8 cellular contexts compared by ENCODE assay signal in genomic region chr12:10366875-10367274, GRCh38. TPM values are rescaled to one million over a fixed set of nuclear protein-coding genes. Genes with fewer than 3 reads are reported as not detected.
A peak's percentile ranks its signal among the peaks of the same experiment; 100 is the strongest.
DNase-seq lines count a peak whose midpoint lies in the region; ATAC-seq and TF ChIP-seq lines count a peak whose summit lies in the region.

No MANE protein-coding gene starts in this region.

- DNase-seq in activated CD8-positive, alpha-beta T cell treated with anti-CD3 and anti-CD28 coated beads for 36 hours, result no peak
- DNase-seq in activated CD8-positive, alpha-beta T cell treated with anti-CD3 and anti-CD28 coated beads, Interleukin-2, amount 10 ng/mL, durations not matched to agents 7 days and 5 days, result no peak
- DNase-seq in PC-9 (no peak), fibroblast of pulmonary artery (ENCODE audit: low read depth) (peak; percentile 55), tibial artery (no peak), COLO668 (lab: John Stamatoyannopoulos, UW; ENCODE audit: unreplicated experiment) (no peak), retina (no peak)

- H3K9me3 ChIP-seq in PC-9 (ENCODE audit: insufficient read depth, low read depth) (no peaks in the 10 kb centered on the region), tibial artery (no peaks in the 10 kb centered on the region)

- H2AFZ ChIP-seq in PC-9, result no peak overlapping the region

- H3K27me3 ChIP-seq in PC-9 (ENCODE audit: insufficient read depth, low read depth) (no peaks in the 10 kb centered on the region), tibial artery (no peaks in the 10 kb centered on the region)

- POLR2A ChIA-PET in activated CD8-positive, alpha-beta T cell treated with anti-CD3 and anti-CD28 coated beads for 36 hours (lab: Charles Lee), result interaction anchor here (0.6 to 4.6 kb wide), 11 partner anchors 12 to 200 kb away, joined by 3 to 18 read pairs (median 3); no protein-coding TSS in a partner anchor
- POLR2A ChIA-PET in activated CD8-positive, alpha-beta T cell treated with anti-CD3 and anti-CD28 coated beads, Interleukin-2, amount 10 ng/mL, durations not matched to agents 7 days and 5 days (lab: Charles Lee), result interaction anchor here (0.8 to 5.4 kb wide), 9 partner anchors 8 to 193 kb away, joined by 3 to 48 read pairs (median 5); no protein-coding TSS in a partner anchor
- POLR2A ChIA-PET in PC-9 (lab: Charles Lee; ENCODE audit: unreplicated experiment), result interaction anchor here (0.6 to 0.7 kb wide), 4 partner anchors 38 to 196 kb away, joined by 3 to 5 read pairs (median 3); no protein-coding TSS in a partner anchor

- CTCF ChIA-PET in activated CD8-positive, alpha-beta T cell treated with anti-CD3 and anti-CD28 coated beads for 36 hours (lab: Charles Lee), result interaction anchor here (0.6 to 4.0 kb wide), 29 partner anchors 8 to 356 kb away, joined by 3 to 37 read pairs (median 6); partner anchors contain the start of gene YBX3
- CTCF ChIA-PET in activated CD8-positive, alpha-beta T cell treated with anti-CD3 and anti-CD28 coated beads, Interleukin-2, amount 10 ng/mL, durations not matched to agents 7 days and 5 days (lab: Charles Lee), result interaction anchor here (0.6 to 4.2 kb wide), 41 partner anchors 8 to 383 kb away, joined by 3 to 32 read pairs (median 4); no protein-coding TSS in a partner anchor
- CTCF ChIA-PET in PC-9 (lab: Charles Lee), result interaction anchor here (0.5 to 0.8 kb wide), 2 partner anchors 195 to 357 kb away, joined by 3 to 8 read pairs; no protein-coding TSS in a partner anchor

- no peak overlapping the region for H3K4me2 ChIP-seq in PC-9

- TF ChIP-seq CTCF in activated CD8-positive, alpha-beta T cell treated with anti-CD3 and anti-CD28 coated beads for 36 hours (IDR thresholded peaks at IDR 0.05), result peak; percentile 24
- TF ChIP-seq CTCF in PC-9 (conservative IDR thresholded peaks at IDR 0.05), result peak; percentile 57
- TF ChIP-seq CTCF in fibroblast of pulmonary artery (IDR thresholded peaks at IDR 0.05; ENCODE audit: low read length, missing control alignments), result peak; percentile 17
- TF ChIP-seq CTCF in tibial artery (IDR thresholded peaks at IDR 0.05), result no peak

- H3K27me3 Mint-ChIP-seq in activated CD8-positive, alpha-beta T cell treated with anti-CD3 and anti-CD28 coated beads for 36 hours, result no peaks in the 10 kb centered on the region
- H3K27me3 Mint-ChIP-seq in activated CD8-positive, alpha-beta T cell treated with anti-CD3 and anti-CD28 coated beads, Interleukin-2, amount 10 ng/mL, durations not matched to agents 7 days and 5 days (ENCODE audit: low read depth), result no peaks in the 10 kb centered on the region

- H4K20me1 ChIP-seq in PC-9 (ENCODE audit: insufficient read depth), result no peaks in the 10 kb centered on the region

- H3K9me2 ChIP-seq in PC-9 (ENCODE audit: insufficient read depth), result no peaks in the 10 kb centered on the region

- H3K4me1 ChIP-seq in PC-9 (replicated peaks; ENCODE audit: insufficient read depth) (peaks cover 23% of the 10 kb centered on the region), tibial artery (peaks cover 0 to 38% (median 23%) of the 10 kb centered on the region in 4 donors)

- BruUV-seq in PC-9 (replicated peaks; lab: Mats Ljungman, UMichigan), result no TSS peak

- peaks cover 53% of the 10 kb centered on the region for H3K36me3 Mint-ChIP-seq in activated CD8-positive, alpha-beta T cell treated with anti-CD3 and anti-CD28 coated beads for 36 hours (ENCODE audit: low read depth)
- peaks cover 61% of the 10 kb centered on the region for H3K36me3 Mint-ChIP-seq in activated CD8-positive, alpha-beta T cell treated with anti-CD3 and anti-CD28 coated beads, Interleukin-2, amount 10 ng/mL, durations not matched to agents 7 days and 5 days (ENCODE audit: low read depth)

- H3K9me3 Mint-ChIP-seq in activated CD8-positive, alpha-beta T cell treated with anti-CD3 and anti-CD28 coated beads for 36 hours, result no peaks in the 10 kb centered on the region
- H3K9me3 Mint-ChIP-seq in activated CD8-positive, alpha-beta T cell treated with anti-CD3 and anti-CD28 coated beads, Interleukin-2, amount 10 ng/mL, durations not matched to agents 7 days and 5 days (ENCODE audit: insufficient read depth), result peaks cover 6% of the 10 kb centered on the region

- no peak for ATAC-seq in activated CD8-positive, alpha-beta T cell treated with anti-CD3 and anti-CD28 coated beads for 36 hours
- no peak for ATAC-seq in activated CD8-positive, alpha-beta T cell treated with anti-CD3 and anti-CD28 coated beads, Interleukin-2, amount 10 ng/mL, durations not matched to agents 7 days and 5 days
- no peak for ATAC-seq in GM18870 (IDR thresholded peaks at IDR 0.05; ENCODE audit: unreplicated experiment)

- H3K4me3 Mint-ChIP-seq in activated CD8-positive, alpha-beta T cell treated with anti-CD3 and anti-CD28 coated beads for 36 hours, result no peak overlapping the region
- H3K4me3 Mint-ChIP-seq in activated CD8-positive, alpha-beta T cell treated with anti-CD3 and anti-CD28 coated beads, Interleukin-2, amount 10 ng/mL, durations not matched to agents 7 days and 5 days, result no peak overlapping the region

- H3K4me1 Mint-ChIP-seq in activated CD8-positive, alpha-beta T cell treated with anti-CD3 and anti-CD28 coated beads for 36 hours (ENCODE audit: low read depth), result peaks cover 43% of the 10 kb centered on the region
- H3K4me1 Mint-ChIP-seq in activated CD8-positive, alpha-beta T cell treated with anti-CD3 and anti-CD28 coated beads, Interleukin-2, amount 10 ng/mL, durations not matched to agents 7 days and 5 days (ENCODE audit: low read depth), result peaks cover 25% of the 10 kb centered on the region

- H3K36me3 ChIP-seq in PC-9 (ENCODE audit: low read depth) (no peaks in the 10 kb centered on the region), tibial artery (no peaks in the 10 kb centered on the region)

- H3K27ac Mint-ChIP-seq in activated CD8-positive, alpha-beta T cell treated with anti-CD3 and anti-CD28 coated beads for 36 hours, result peak overlapping the region; percentile 92
- H3K27ac Mint-ChIP-seq in activated CD8-positive, alpha-beta T cell treated with anti-CD3 and anti-CD28 coated beads, Interleukin-2, amount 10 ng/mL, durations not matched to agents 7 days and 5 days, result no peak overlapping the region

- H3K4me3 ChIP-seq in PC-9 (no peak overlapping the region), fibroblast of pulmonary artery (replicated peaks; ENCODE audit: low read depth, low read length) (no peak overlapping the region), tibial artery (no peak overlapping the region)

- no peaks in the 10 kb centered on the region; the same call in 1 of the 2 replicates for H3F3A ChIP-seq in PC-9 (ENCODE audit: insufficient read depth, low read depth)

- H3K27ac ChIP-seq in PC-9 (no peak overlapping the region), tibial artery (peak overlapping the region; percentile 83 to 91)

- intact Hi-C loops in activated CD8-positive, alpha-beta T cell treated with anti-CD3 and anti-CD28 coated beads for 36 hours (cut with micrococcal nuclease), result loop anchor here (5.0 to 10.0 kb wide), 4 partner anchors 35 to 188 kb away; no protein-coding TSS in a partner anchor
- intact Hi-C loops in PC-9 (cut with micrococcal nuclease; ENCODE audit: unreplicated experiment), result loop anchor here (5.0 to 10.0 kb wide), 2 partner anchors 35 to 388 kb away; no protein-coding TSS in a partner anchor
- intact Hi-C loops in tibial artery (cut with DNase I; ENCODE audit: low total_unique reads), result loop anchor here (10.0 kb wide), 1 partner anchor 152 kb away; the partner anchor contains the start of gene GABARAPL1

- H3K79me2 ChIP-seq in PC-9 (ENCODE audit: low read depth), result no peaks in the 10 kb centered on the region

RNA-seq across cellular contexts. Expression of gene KLRK1, which starts 23.0 kb away (rescaled TPM):
- total RNA-seq in activated CD8-positive, alpha-beta T cell treated with anti-CD3 and anti-CD28 coated beads for 36 hours, result 100 to 1,000 TPM; 111 to 112 TPM
- 100 to 1,000 TPM; 117 to 123 TPM for total RNA-seq in activated CD8-positive, alpha-beta T cell treated with anti-CD3 and anti-CD28 coated beads, Interleukin-2, amount 10 ng/mL, durations not matched to agents 7 days and 5 days
- total RNA-seq in PC-9 (2021), result not detected in 2 replicates

RNA-seq across cellular contexts. Expression of gene KLRC4, which starts 42.7 kb away (rescaled TPM):
- total RNA-seq in activated CD8-positive, alpha-beta T cell treated with anti-CD3 and anti-CD28 coated beads for 36 hours, result 1 to 10 TPM; 2.9 to 3.7 TPM
- total RNA-seq in activated CD8-positive, alpha-beta T cell treated with anti-CD3 and anti-CD28 coated beads, Interleukin-2, amount 10 ng/mL, durations not matched to agents 7 days and 5 days, result 1 to 10 TPM; 3.6 to 4.9 TPM
- not detected in 2 replicates for total RNA-seq in PC-9 (2021)

RNA-seq across cellular contexts. Expression of gene KLRC3, which starts 53.5 kb away (rescaled TPM):
- total RNA-seq in activated CD8-positive, alpha-beta T cell treated with anti-CD3 and anti-CD28 coated beads for 36 hours, result 1 to 10 TPM; 2.0 to 2.8 TPM
- total RNA-seq in activated CD8-positive, alpha-beta T cell treated with anti-CD3 and anti-CD28 coated beads, Interleukin-2, amount 10 ng/mL, durations not matched to agents 7 days and 5 days, result 1 to 10 TPM; 1.3 to 2.1 TPM
- total RNA-seq in PC-9 (2021), result not detected in 2 replicates

RNA-seq across cellular contexts. Expression of gene KLRD1, which starts 59.2 kb away (rescaled TPM):
- total RNA-seq in activated CD8-positive, alpha-beta T cell treated with anti-CD3 and anti-CD28 coated beads for 36 hours, result 10 to 100 TPM in 1 of 2 experiments, 1 to 10 TPM in 1; 6.9 to 10.8 TPM
- 1 to 10 TPM; 7.6 to 8.8 TPM for total RNA-seq in activated CD8-positive, alpha-beta T cell treated with anti-CD3 and anti-CD28 coated beads, Interleukin-2, amount 10 ng/mL, durations not matched to agents 7 days and 5 days
- 0.68 and 1.2 TPM in 2 replicates for total RNA-seq in PC-9 (2021)

Comparison
In these comparisons a context has a peak if more than half of its experiments do, and no peak if none do; other contexts are left out.
1. CTCF ChIP-seq: peak in activated CD8-positive, alpha-beta T cell treated with anti-CD3 and anti-CD28 coated beads for 36 hours (single experiment), PC-9 (single experiment) and fibroblast of pulmonary artery (single experiment); none in tibial artery (0 of 2).
2. RNA of gene KLRK1, which starts 23.0 kb away (total RNA-seq): 117 to 123 TPM in activated CD8-positive, alpha-beta T cell treated with anti-CD3 and anti-CD28 coated beads, Interleukin-2, amount 10 ng/mL, durations not matched to agents 7 days and 5 days and 111 to 112 TPM in activated CD8-positive, alpha-beta T cell treated with anti-CD3 and anti-CD28 coated beads for 36 hours; not detected in PC-9; every median in the first group is over 100 times any median in the second.